Comparison of ENCODE assay signal across 8 cellular contexts in genomic region chr18:23618862-23619387, GRCh38. TPM values are rescaled to one million over a fixed set of nuclear protein-coding genes. Genes with fewer than 3 reads are reported as not detected.
A peak's percentile ranks its signal among the peaks of the same experiment; 100 is the strongest.
DNase-seq lines count a peak whose midpoint lies in the region; ATAC-seq and TF ChIP-seq lines count a peak whose summit lies in the region.

No MANE protein-coding gene starts in this region.

- peak overlapping the region; percentile 50 for H3K4me3 Mint-ChIP-seq in activated naive CD4-positive, alpha-beta T cell treated with anti-CD3 and anti-CD28 coated beads for 36 hours
- peak overlapping the region; percentile 68 to 73 (median 71) for H3K4me3 Mint-ChIP-seq in nephron

- H3K27ac Mint-ChIP-seq in activated naive CD4-positive, alpha-beta T cell treated with anti-CD3 and anti-CD28 coated beads for 36 hours = no peak overlapping the region
- H3K27ac Mint-ChIP-seq in nephron = peak overlapping the region in 1 of 3 experiments; percentile 44

- no peaks in the 10 kb centered on the region for H3K36me3 Mint-ChIP-seq in activated naive CD4-positive, alpha-beta T cell treated with anti-CD3 and anti-CD28 coated beads for 36 hours (ENCODE audit: low read depth)
- H3K36me3 Mint-ChIP-seq in nephron (ENCODE audit: low read depth) = no peaks in the 10 kb centered on the region

- H3K9me3 Mint-ChIP-seq in activated naive CD4-positive, alpha-beta T cell treated with anti-CD3 and anti-CD28 coated beads for 36 hours = no peaks in the 10 kb centered on the region
- H3K9me3 Mint-ChIP-seq in nephron = no peaks in the 10 kb centered on the region

- intact Hi-C loops in activated naive CD4-positive, alpha-beta T cell treated with anti-CD3 and anti-CD28 coated beads for 36 hours (cut with micrococcal nuclease) = no loop called here

- H3K27me3 Mint-ChIP-seq in activated naive CD4-positive, alpha-beta T cell treated with anti-CD3 and anti-CD28 coated beads for 36 hours (ENCODE audit: low read depth) = peaks cover 36% of the 10 kb centered on the region
- H3K27me3 Mint-ChIP-seq in nephron (ENCODE audit: low read depth) = peaks cover 47% of the 10 kb centered on the region

- H3K4me1 Mint-ChIP-seq in activated naive CD4-positive, alpha-beta T cell treated with anti-CD3 and anti-CD28 coated beads for 36 hours (ENCODE audit: low read depth) = no peaks in the 10 kb centered on the region
- peaks cover 9% of the 10 kb centered on the region for H3K4me1 Mint-ChIP-seq in nephron

- DNase-seq in activated naive CD4-positive, alpha-beta T cell treated with anti-CD3 and anti-CD28 coated beads for 36 hours = peak; percentile 9
- no peak for DNase-seq in activated naive CD4-positive, alpha-beta T cell (lab: John Stamatoyannopoulos, UW)
- peak; percentile 62 for DNase-seq in NCI-H2227 (lab: John Stamatoyannopoulos, UW; ENCODE audit: unreplicated experiment)

- CTCF ChIA-PET in activated naive CD4-positive, alpha-beta T cell treated with anti-CD3 and anti-CD28 coated beads for 36 hours (lab: Charles Lee) = interaction anchor here (0.6 to 1.2 kb wide), 3 partner anchors 36 to 361 kb away, joined by 3 to 4 read pairs (median 4); no protein-coding TSS in a partner anchor

- ATAC-seq in esophagus mucosa (peak; percentile 32), HG03039 (IDR thresholded peaks at IDR 0.05; ENCODE audit: unreplicated experiment) (no peak), HG03469 (IDR thresholded peaks at IDR 0.05; ENCODE audit: unreplicated experiment) (no peak), GM21390 (IDR thresholded peaks at IDR 0.05; ENCODE audit: unreplicated experiment) (no peak)

- no peak for TF ChIP-seq CTCF in nephron (IDR thresholded peaks at IDR 0.05; ENCODE audit: unreplicated experiment in 3 of 3)

RNA-seq across cellular contexts. Expression of gene NPC1, which starts 32.6 kb away (rescaled TPM):
- 10 to 100 TPM; 25.9 to 27.9 TPM for total RNA-seq in activated naive CD4-positive, alpha-beta T cell treated with anti-CD3 and anti-CD28 coated beads for 36 hours
- total RNA-seq in esophagus mucosa = 38.1 TPM

RNA-seq across cellular contexts. Expression of gene ANKRD29, which starts 43.8 kb away (rescaled TPM):
- not detected for total RNA-seq in activated naive CD4-positive, alpha-beta T cell treated with anti-CD3 and anti-CD28 coated beads for 36 hours
- total RNA-seq in esophagus mucosa = 11.2 TPM

Comparison
In these comparisons a context has a peak if more than half of its experiments do, and no peak if none do; other contexts are left out.
1. DNase-seq: peak in activated naive CD4-positive, alpha-beta T cell treated with anti-CD3 and anti-CD28 coated beads for 36 hours (single experiment) and NCI-H2227 (single experiment); none in activated naive CD4-positive, alpha-beta T cell (0 of 4).